In genomic region chr4:150178161-150178560, GRCh38 we compare ENCODE assay signal across 30 cellular contexts.
DNase-seq lines count a peak whose midpoint lies in the region; ATAC-seq, FAIRE-seq and TF ChIP-seq lines count a peak whose summit lies in the region.
"Had no signal": no experiment of that assay in that cellular context is flagged by ENCODE, and none has a peak within 500 bp of the region (broad histone marks: within the 10 kb centered on the region; RNA-seq: fewer than 3 reads in every experiment).

No MANE protein-coding gene starts in this region.

- POLR2A ChIA-PET in WTC11 (lab: Charles Lee) = no interaction called here

- TF ChIP-seq CTCF in astrocyte of the spinal cord (IDR thresholded peaks at IDR 0.05; ENCODE audit: low read depth, low read length) = no peak
- TF ChIP-seq CTCF in breast epithelium (IDR thresholded peaks at IDR 0.05) = no peak
- TF ChIP-seq CTCF in WTC11 (IDR thresholded peaks at IDR 0.05) = no peak

- no peak overlapping the region for H3K4me3 ChIP-seq in astrocyte of the spinal cord (ENCODE audit: low read depth, low read length)
- no peak overlapping the region for H3K4me3 ChIP-seq in breast epithelium
- H3K4me3 ChIP-seq: ascending aorta, testis, vagina had no signal

- no peaks in the 10 kb centered on the region for H3K9me3 ChIP-seq in breast epithelium
- H3K9me3 ChIP-seq: ascending aorta, testis, vagina had no signal

- DNase-seq in AG08395 (ENCODE audit: low spot score) (peak; percentile 31), HTR-8/SVneo (ENCODE audit: insufficient read length, low spot score) (peak; percentile 42), astrocyte of the spinal cord (ENCODE audit: low read depth, low spot score) (peak; percentile 56), kidney tubule cell (ENCODE audit: low spot score) (peak; percentile 8), NCI-H510A (lab: John Stamatoyannopoulos, UW) (no peak), putamen (ENCODE audit: low spot score) (no peak), breast epithelium (ENCODE audit: low spot score in 2 of 2) (no peak), WTC11 (ENCODE audit: low spot score) (no peak)
- DNase-seq: ACHN; activated T-cell treated with anti-CD3 and anti-CD28 coated beads, Interleukin-2, amount 50 U/mL, for 48 hours; CD4-positive, CD25-positive, alpha-beta regulatory T cell; cortex of kidney; head of caudate nucleus; NCI-H1930; NCI-H2227 treated with DMSO at 0.1 percent for 48 hours; PC-3; posterior cingulate gyrus; SHP77; stimulated activated CD4-positive, alpha-beta T cell treated with anti-CD3 and anti-CD28 coated beads, Interleukin-1b, Interleukin-23, amount 100 ng/mL, for 48 hours; T-cell; testis had no signal

- H3K9me3 Mint-ChIP-seq in WTC11 = no peaks in the 10 kb centered on the region
- H3K9me3 Mint-ChIP-seq: activated naive CD4-positive, alpha-beta T cell treated with anti-CD3 and anti-CD28 coated beads, Interleukin-2, amount 50 U/mL, for 24 hours; natural killer cell treated with Interleukin-12 subunit alpha and Interleukin-12 subunit beta and Interleukin-15 and Interleukin-18, amount 100 ng/mL, for 72 hours; stimulated activated effector memory CD8-positive, alpha-beta T cell treated with anti-CD3 and anti-CD28 coated beads, Interleukin-12 subunit alpha, Interleukin-12 subunit beta, amount 100 ng/mL, for 72 hours; T-cell had no signal

- intact Hi-C loops in breast epithelium (cut with DNase I; ENCODE audit: low total_unique reads) = no loop called here

- no peak for ATAC-seq in WTC11
- ATAC-seq: natural killer cell treated with Interleukin-12 subunit alpha and Interleukin-12 subunit beta and Interleukin-15 and Interleukin-18, amount 100 ng/mL, for 72 hours; PC-3; stimulated activated effector memory CD8-positive, alpha-beta T cell treated with anti-CD3 and anti-CD28 coated beads, Interleukin-12 subunit alpha, Interleukin-12 subunit beta, amount 100 ng/mL, for 72 hours; T-cell had no signal

- no peaks in the 10 kb centered on the region for H3K27me3 ChIP-seq in breast epithelium
- H3K27me3 ChIP-seq: ascending aorta, testis, vagina had no signal

- no peaks in the 10 kb centered on the region for H3K4me1 Mint-ChIP-seq in WTC11
- H3K4me1 Mint-ChIP-seq: activated naive CD4-positive, alpha-beta T cell treated with anti-CD3 and anti-CD28 coated beads, Interleukin-2, amount 50 U/mL, for 24 hours; CD4-positive, CD25-positive, alpha-beta regulatory T cell; stimulated activated effector memory CD8-positive, alpha-beta T cell treated with anti-CD3 and anti-CD28 coated beads, Interleukin-12 subunit alpha, Interleukin-12 subunit beta, amount 100 ng/mL, for 72 hours; T-cell had no signal

- no peak for TF ChIP-seq POLR2A in breast epithelium (IDR thresholded peaks at IDR 0.05)

- H3K4me3 Mint-ChIP-seq in WTC11 = no peak overlapping the region
- H3K4me3 Mint-ChIP-seq: activated naive CD4-positive, alpha-beta T cell treated with anti-CD3 and anti-CD28 coated beads, Interleukin-2, amount 50 U/mL, for 24 hours; CD4-positive, CD25-positive, alpha-beta regulatory T cell; natural killer cell treated with Interleukin-12 subunit alpha and Interleukin-12 subunit beta and Interleukin-15 and Interleukin-18, amount 100 ng/mL, for 72 hours; stimulated activated effector memory CD8-positive, alpha-beta T cell treated with anti-CD3 and anti-CD28 coated beads, Interleukin-12 subunit alpha, Interleukin-12 subunit beta, amount 100 ng/mL, for 72 hours; T-cell had no signal

- H3K36me3 ChIP-seq in breast epithelium = no peaks in the 10 kb centered on the region
- H3K36me3 ChIP-seq: ascending aorta, vagina had no signal

- in situ Hi-C loops in astrocyte of the spinal cord (cut with HindIII; ENCODE audit: low sequenced_read_pairs) = no loop called here

- no peaks in the 10 kb centered on the region; the same call in 1 of the 2 replicates for H3K27me3 Mint-ChIP-seq in WTC11 (ENCODE audit: low read depth)

- no peaks in the 10 kb centered on the region for H3K36me3 Mint-ChIP-seq in WTC11
- H3K36me3 Mint-ChIP-seq: activated naive CD4-positive, alpha-beta T cell treated with anti-CD3 and anti-CD28 coated beads, Interleukin-2, amount 50 U/mL, for 24 hours; CD4-positive, CD25-positive, alpha-beta regulatory T cell; natural killer cell treated with Interleukin-12 subunit alpha and Interleukin-12 subunit beta and Interleukin-15 and Interleukin-18, amount 100 ng/mL, for 72 hours; stimulated activated effector memory CD8-positive, alpha-beta T cell treated with anti-CD3 and anti-CD28 coated beads, Interleukin-12 subunit alpha, Interleukin-12 subunit beta, amount 100 ng/mL, for 72 hours; T-cell had no signal

- no peak overlapping the region for H3K27ac Mint-ChIP-seq in WTC11
- H3K27ac Mint-ChIP-seq: activated naive CD4-positive, alpha-beta T cell treated with anti-CD3 and anti-CD28 coated beads, Interleukin-2, amount 50 U/mL, for 24 hours; CD4-positive, CD25-positive, alpha-beta regulatory T cell; natural killer cell treated with Interleukin-12 subunit alpha and Interleukin-12 subunit beta and Interleukin-15 and Interleukin-18, amount 100 ng/mL, for 72 hours; stimulated activated effector memory CD8-positive, alpha-beta T cell treated with anti-CD3 and anti-CD28 coated beads, Interleukin-12 subunit alpha, Interleukin-12 subunit beta, amount 100 ng/mL, for 72 hours; T-cell had no signal

- no peak for FAIRE-seq in HTR-8/SVneo (lab: Jason Lieb, UNC)
- FAIRE-seq: endometrium, GM12891, GM19239, TTC549 had no signal

- H3K4me1 ChIP-seq in breast epithelium = peaks cover 0 to 3% of the 10 kb centered on the region in 2 donors
- H3K4me1 ChIP-seq: testis had no signal

- CTCF ChIA-PET in WTC11 (lab: Charles Lee) = interaction anchor here (0.7 kb wide), 1 partner anchor 54 kb away, joined by 4 read pairs; no protein-coding TSS in a partner anchor

- H3K27ac ChIP-seq in breast epithelium = no peak overlapping the region
- H3K27ac ChIP-seq: ascending aorta, testis, vagina had no signal

TF ChIP-seq in WTC11, 78 proteins besides CTCF, POLR2A, EP300 and RAD21 (continues in another document):
- TF ChIP-seq RORB (CRISPR knock-in tag; IDR thresholded peaks at IDR 0.05) (no peak), ZSCAN18 (CRISPR knock-in tag; IDR thresholded peaks at IDR 0.05) (no peak), PREB (CRISPR knock-in tag; IDR thresholded peaks at IDR 0.05; ENCODE audit: borderline replicate concordance) (no peak), ZNF512 (CRISPR knock-in tag; IDR thresholded peaks at IDR 0.05; ENCODE audit: borderline replicate concordance) (no peak), CBFB (CRISPR knock-in tag; IDR thresholded peaks at IDR 0.05; ENCODE audit: low read depth) (no peak), ATF2 (CRISPR knock-in tag; IDR thresholded peaks at IDR 0.05; ENCODE audit: borderline replicate concordance, low read depth) (no peak)

Comparison
In these comparisons a context has a peak if more than half of its experiments do, and no peak if none do; other contexts are left out.
1. DNase-seq: peak in AG08395 (single experiment), HTR-8/SVneo (single experiment), astrocyte of the spinal cord (single experiment) and kidney tubule cell (single experiment); none in NCI-H510A (single experiment), putamen (single experiment), breast epithelium (0 of 2) and WTC11 (single experiment).